Comparison of ENCODE assay signal across 10 cellular contexts in the genomic region with DNA sequence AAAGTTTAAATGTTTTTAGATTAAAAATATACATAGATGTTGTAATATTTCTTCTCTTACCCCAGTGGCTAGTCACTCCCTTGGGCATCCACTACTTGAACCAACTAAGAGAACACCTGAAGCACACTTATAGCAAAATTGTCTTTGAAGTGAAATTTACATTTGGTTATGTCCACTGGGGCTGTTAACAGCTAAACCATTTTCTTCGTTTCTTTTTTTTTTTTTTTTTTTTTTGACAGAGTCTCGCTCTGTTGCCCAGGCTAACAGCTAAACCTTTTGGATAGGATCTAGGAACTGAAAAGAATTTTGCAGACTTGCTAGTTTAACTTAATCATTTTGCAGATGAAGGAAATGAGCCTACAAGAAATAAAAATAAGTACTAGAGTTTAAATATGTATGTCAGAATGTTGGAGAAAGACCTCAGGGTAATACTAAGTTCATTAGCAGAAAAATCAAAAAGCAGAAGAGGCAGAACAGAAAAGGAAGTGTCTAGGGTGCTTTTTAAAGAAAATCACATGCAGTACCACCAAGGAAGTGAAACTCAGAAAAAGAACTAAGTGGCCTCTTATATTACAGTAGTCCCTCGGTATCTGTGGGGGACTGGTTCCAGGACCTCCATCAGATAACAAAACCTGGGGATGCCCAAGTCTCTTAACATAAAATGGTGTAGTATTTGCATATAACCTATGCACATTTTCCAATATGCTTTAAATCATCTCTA. TPM values are rescaled to one million over a fixed set of nuclear protein-coding genes. Genes with fewer than 3 reads are reported as not detected.
DNase-seq lines count a peak whose midpoint lies in the region; ATAC-seq and TF ChIP-seq lines count a peak whose summit lies in the region.
"Had no signal": no experiment of that assay in that cellular context is flagged by ENCODE, and none has a peak within 500 bp of the region (broad histone marks: within the 10 kb centered on the region; RNA-seq: fewer than 3 reads in every experiment).

No MANE protein-coding gene starts in this region.

- H3K4me3 ChIP-seq in colonic mucosa (no peak overlapping the region), MG63 (no peak overlapping the region)

- H3K27ac ChIP-seq in colonic mucosa, result no peak overlapping the region

- DNase-seq in germinal center (ENCODE audit: low spot score), result peak; percentile 59
- DNase-seq in colonic mucosa, result no peak
- DNase-seq in NCI-H2196 treated with DMSO at 0.1 percent for 48 hours (lab: John Stamatoyannopoulos, UW; ENCODE audit: unreplicated experiment), result no peak
- DNase-seq in MG63, result no peak
- DNase-seq in NCI-H1417 (lab: John Stamatoyannopoulos, UW), result no peak
- DNase-seq: activated effector memory CD4-positive, alpha-beta T cell treated with anti-CD3 and anti-CD28 coated beads, Interleukin-2, amount 50 U/mL, for 16 hours; NCI-H774 had no signal

- H3K4me1 ChIP-seq in colonic mucosa, result no peaks in the 10 kb centered on the region

- no peak for TF ChIP-seq CTCF in colonic mucosa (IDR thresholded peaks at IDR 0.05)

- H3K9ac ChIP-seq in colonic mucosa (ENCODE audit: low read depth in 2 of 2, low read length in 2 of 2), result no peak overlapping the region

- intact Hi-C loops in colonic mucosa (cut with DNase I), result no loop called here

- H3K36me3 ChIP-seq in colonic mucosa, result no peaks in the 10 kb centered on the region
- H3K36me3 ChIP-seq in MG63, result peaks cover 55% of the 10 kb centered on the region

- H3K27me3 ChIP-seq in colonic mucosa (no peaks in the 10 kb centered on the region), MG63 (no peaks in the 10 kb centered on the region)

- H3K9me3 ChIP-seq in colonic mucosa (no peaks in the 10 kb centered on the region), MG63 (no peaks in the 10 kb centered on the region)

- ATAC-seq in GM18511 (IDR thresholded peaks at IDR 0.05; ENCODE audit: unreplicated experiment) (peak; percentile 84), GM21447 (IDR thresholded peaks at IDR 0.05; ENCODE audit: unreplicated experiment) (peak; percentile 83), HG03442 (IDR thresholded peaks at IDR 0.05; ENCODE audit: unreplicated experiment) (peak; percentile 77)

RNA-seq across cellular contexts. Expression of a gene that starts 11.8 kb away (rescaled TPM):
- 10 to 100 TPM; 35.8 to 88.8 TPM for total RNA-seq in colonic mucosa
- total RNA-seq in MG63 (2014; rRNA removed; shearing (Covaris generic); ENCODE audit: low replicate concordance), result 56.9 and 73.4 TPM in 2 replicates

RNA-seq across cellular contexts. Expression of a gene that starts 11.9 kb away (rescaled TPM):
- total RNA-seq in colonic mucosa, result 10 to 100 TPM; 35.7 to 38.7 TPM
- total RNA-seq in MG63 (2014; rRNA removed; shearing (Covaris generic); ENCODE audit: low replicate concordance), result 37.0 and 55.6 TPM in 2 replicates
